In the genomic region with DNA sequence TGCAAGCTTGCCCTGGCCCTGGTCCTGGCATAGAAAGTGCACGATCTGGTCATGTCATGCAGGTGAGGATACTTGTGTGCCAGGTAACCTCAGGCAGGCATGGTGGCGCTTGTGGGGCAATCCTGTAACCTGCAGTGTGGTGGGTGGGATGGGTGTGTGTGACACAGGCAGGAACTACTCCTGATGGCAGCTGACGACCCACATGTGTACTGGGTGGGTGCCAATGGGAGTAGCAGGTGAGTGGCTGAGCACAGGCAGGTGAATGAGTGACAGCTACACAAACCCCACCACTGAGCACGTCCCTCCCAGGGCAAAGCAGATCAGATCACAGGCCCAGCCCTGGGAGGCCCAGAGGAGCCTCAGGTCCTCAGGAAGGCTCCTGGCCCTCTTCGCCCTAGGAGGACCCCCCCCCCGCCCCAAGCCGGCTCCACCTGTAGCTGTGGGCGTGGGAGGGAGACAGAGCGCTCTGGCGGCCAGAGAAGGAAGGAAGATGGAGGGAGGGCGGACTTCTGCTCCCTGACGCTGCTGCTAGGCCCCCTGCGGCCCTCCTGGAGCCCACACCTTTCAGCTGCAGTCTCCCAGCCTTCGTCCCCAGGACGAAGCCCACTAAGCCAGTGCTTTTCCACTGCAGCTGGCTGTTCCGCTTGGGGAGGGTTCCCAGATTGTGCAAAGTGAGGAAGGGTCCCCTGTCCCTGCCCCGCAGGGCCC, we compare ENCODE assay signal across 8 cellular contexts. TPM values are rescaled to one million over a fixed set of nuclear protein-coding genes. Genes with fewer than 3 reads are reported as not detected.
DNase-seq lines count a peak whose midpoint lies in the region; ATAC-seq and TF ChIP-seq lines count a peak whose summit lies in the region.

No MANE protein-coding gene starts in this region.

- H3K36me3 ChIP-seq in endocrine pancreas (ENCODE audit: control insufficient read depth, insufficient read depth, low read length) (peaks cover 3% of the 10 kb centered on the region), osteoblast (ENCODE audit: insufficient read depth, low read length) (peaks cover 15% of the 10 kb centered on the region)

- H3K9me3 ChIP-seq in endocrine pancreas (ENCODE audit: control insufficient read depth, low read length), result peaks cover 4% of the 10 kb centered on the region
- no peaks in the 10 kb centered on the region for H3K9me3 ChIP-seq in osteoblast (ENCODE audit: low read depth, low read length)

- H3K4me3 ChIP-seq in endocrine pancreas (ENCODE audit: control insufficient read depth, insufficient read depth, low read length) (peak overlapping the region; percentile 79), osteoblast (ENCODE audit: insufficient read depth, low read length) (peak overlapping the region; percentile 93)

- no peaks in the 10 kb centered on the region for H4K20me1 ChIP-seq in osteoblast (ENCODE audit: insufficient read depth, low read length)

- no peak overlapping the region for H3K9ac ChIP-seq in endocrine pancreas (ENCODE audit: control insufficient read depth, insufficient read depth, low read length)

- ATAC-seq in GM18861 (IDR thresholded peaks at IDR 0.05; ENCODE audit: unreplicated experiment) (no peak), HG03457 (IDR thresholded peaks at IDR 0.05; ENCODE audit: unreplicated experiment) (no peak)

- TF ChIP-seq CTCF in osteoblast (IDR thresholded peaks at IDR 0.05; ENCODE audit: extremely low read depth, low read depth, low read length), result no peak

- no peaks in the 10 kb centered on the region for H3K27me3 ChIP-seq in endocrine pancreas (ENCODE audit: control insufficient read depth, insufficient read depth, low read length)
- no peaks in the 10 kb centered on the region for H3K27me3 ChIP-seq in osteoblast (ENCODE audit: insufficient read depth, low read length)

- H3K79me2 ChIP-seq in osteoblast (ENCODE audit: insufficient read depth, low read length), result peaks cover 7% of the 10 kb centered on the region

- peak overlapping the region; percentile 96 for H3K27ac ChIP-seq in osteoblast (ENCODE audit: low read depth, low read length)

- H3K4me2 ChIP-seq in osteoblast (ENCODE audit: insufficient read depth, low read length), result peak overlapping the region; percentile 97

- peak; percentile 27 for DNase-seq in COR-L47 (lab: John Stamatoyannopoulos, UW)
- DNase-seq in NCI-H2227 treated with DMSO at 0.1 percent for 48 hours (lab: John Stamatoyannopoulos, UW), result peak; percentile 37
- peak; percentile 48 for DNase-seq in osteoblast (ENCODE audit: insufficient read length, low spot score, missing footprints)
- DNase-seq in glomerular visceral epithelial cell (ENCODE audit: extremely low spot score), result no peak
- no peak for DNase-seq in NK-92 (lab: John Stamatoyannopoulos, UW; ENCODE audit: unreplicated experiment)

- no peak overlapping the region for H2AFZ ChIP-seq in osteoblast (ENCODE audit: low read length)

- H3K4me1 ChIP-seq in endocrine pancreas (ENCODE audit: control insufficient read depth, insufficient read depth, low read length) (no peaks in the 10 kb centered on the region), osteoblast (ENCODE audit: insufficient read depth, low read length) (peaks cover 13% of the 10 kb centered on the region)

RNA-seq across cellular contexts. Expression of a gene that starts 1.3 kb away (rescaled TPM):
- total RNA-seq in osteoblast, result 19.7 and 23.2 TPM in 2 replicates

RNA-seq across cellular contexts. Expression of a gene that starts 40.3 kb away (rescaled TPM):
- 5.3 and 8.0 TPM in 2 replicates for total RNA-seq in osteoblast

RNA-seq across cellular contexts. Expression of a gene that starts 55.2 kb away (rescaled TPM):
- 19.2 and 19.4 TPM in 2 replicates for total RNA-seq in osteoblast

RNA-seq across cellular contexts. Expression of a gene that starts 55.7 kb away (rescaled TPM):
- 0.29 and 0.36 TPM in 2 replicates for total RNA-seq in osteoblast

Comparison
In these comparisons a context has a peak if more than half of its experiments do, and no peak if none do; other contexts are left out.
1. DNase-seq: peak in COR-L47 (single experiment), NCI-H2227 treated with DMSO at 0.1 percent for 48 hours (single experiment) and osteoblast (single experiment); none in glomerular visceral epithelial cell (single experiment) and NK-92 (single experiment).